In the genomic region with DNA sequence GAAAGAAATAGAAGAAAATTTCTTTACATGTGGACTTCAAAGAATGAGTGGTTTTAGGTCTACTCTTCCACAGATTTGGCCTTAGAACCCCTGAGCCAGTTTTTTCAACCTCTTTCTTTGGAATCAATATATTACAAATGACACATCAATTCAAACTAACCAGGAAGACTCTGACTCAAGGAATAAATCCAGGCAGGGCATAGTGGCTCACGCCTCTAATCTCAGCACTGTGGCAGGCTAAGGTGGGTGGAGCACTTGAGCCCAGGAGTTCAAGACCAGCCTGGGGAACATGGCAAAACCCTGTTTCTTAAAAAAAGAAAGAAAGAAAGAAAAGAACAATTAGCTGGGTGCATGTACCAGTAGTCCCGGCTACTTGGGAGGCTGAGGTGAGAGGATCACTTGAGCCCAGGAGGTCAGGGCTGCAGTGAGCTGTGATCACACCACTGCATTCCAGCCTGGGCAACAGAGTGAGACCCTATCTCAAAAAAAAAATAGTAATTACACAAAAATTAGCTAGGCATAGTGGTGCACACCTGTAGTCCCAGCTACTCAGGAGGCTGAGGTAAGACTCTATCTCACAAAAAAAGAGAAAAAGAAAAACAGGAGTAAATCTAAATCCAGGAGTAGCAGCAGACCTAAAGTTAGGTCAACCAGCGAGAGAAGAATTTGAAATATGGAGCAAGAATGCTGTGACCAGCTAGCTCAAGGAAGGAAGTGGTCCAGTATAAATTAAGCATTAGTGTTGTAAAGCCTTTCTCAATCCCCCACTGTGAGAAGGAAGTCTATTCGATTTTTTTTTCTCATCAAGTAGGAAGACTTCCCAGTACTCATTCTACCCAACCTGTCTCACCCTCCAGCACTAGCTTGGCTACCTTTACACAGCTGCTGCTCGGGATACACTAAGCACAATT, we compare ENCODE assay signal across 9 cellular contexts. TPM values are rescaled to one million over a fixed set of nuclear protein-coding genes. Genes with fewer than 3 reads are reported as not detected.
A peak's percentile ranks its signal among the peaks of the same experiment; 100 is the strongest.
DNase-seq lines count a peak whose midpoint lies in the region; ATAC-seq, FAIRE-seq and TF ChIP-seq lines count a peak whose summit lies in the region.
"Had no signal": no experiment of that assay in that cellular context is flagged by ENCODE, and none has a peak within 500 bp of the region (broad histone marks: within the 10 kb centered on the region; RNA-seq: fewer than 3 reads in every experiment).

No MANE protein-coding gene starts in this region.

- intact Hi-C loops in breast epithelium (cut with DNase I; ENCODE audit: low total_unique reads), result no loop called here

- ATAC-seq in A549, result no peak

- TF ChIP-seq CTCF in A549 (IDR thresholded peaks at IDR 0.05), result no peak
- no peak for TF ChIP-seq CTCF in breast epithelium (IDR thresholded peaks at IDR 0.05)

- no peak overlapping the region for H3K27ac ChIP-seq in A549
- H3K27ac ChIP-seq in HUES64 (ENCODE audit: low read depth, low read length), result no peak overlapping the region
- peak overlapping the region; percentile 3 to 68 for H3K27ac ChIP-seq in breast epithelium

- TF ChIP-seq POLR2A in A549 (IDR thresholded peaks at IDR 0.05; ENCODE audit: low read length), result no peak
- TF ChIP-seq POLR2A in breast epithelium (IDR thresholded peaks at IDR 0.05), result no peak

- 78% methylated on average over 5 of the region's 5 CpGs for WGBS in A549 (ENCODE audit: missing lambda C conversion rate)
- WGBS in HUES64, result 84% methylated on average over 5 of the region's 5 CpGs

- H3K4me3 ChIP-seq in A549 (no peak overlapping the region), HUES64 (ENCODE audit: low read length) (peak overlapping the region; percentile 82), breast epithelium (peak overlapping the region; percentile 54 to 85 (median 66)), mononuclear cell (ENCODE audit: low read length) (peak overlapping the region; percentile 42)

- H3K27me3 ChIP-seq in HUES64 (ENCODE audit: insufficient read depth, low read length), result peaks cover 8% of the 10 kb centered on the region; the same call in 1 of the 2 replicates
- no peaks in the 10 kb centered on the region for H3K27me3 ChIP-seq in breast epithelium
- peaks cover 30% of the 10 kb centered on the region for H3K27me3 ChIP-seq in mononuclear cell (ENCODE audit: insufficient read depth, low read length)

- no peak overlapping the region for H3K9ac ChIP-seq in HUES64 (ENCODE audit: low read depth, low read length)

- FAIRE-seq in A549 (lab: Jason Lieb, UNC), result no peak

- TF ChIP-seq EP300 in A549 (IDR thresholded peaks at IDR 0.05), result no peak

- H3K36me3 ChIP-seq in HUES64 (ENCODE audit: insufficient read depth, low read length) (peaks cover 3% of the 10 kb centered on the region; the same call in 1 of the 2 replicates), breast epithelium (no peaks in the 10 kb centered on the region)

- POLR2A ChIA-PET in A549 (lab: Yijun Ruan, JAX), result no interaction called here

- CTCF ChIA-PET in A549 (lab: Yijun Ruan, JAX), result interaction anchor here (7.4 to 14.1 kb wide), 2 partner anchors 119 to 132 kb away, joined by 69 to 107 read pairs; no protein-coding TSS in a partner anchor

- no peak for TF ChIP-seq RAD21 in A549 (conservative IDR thresholded peaks at IDR 0.05 in 1 of 2, IDR thresholded peaks at IDR 0.05 in 1 of 2)

- H3K9me3 ChIP-seq in A549 (no peaks in the 10 kb centered on the region), HUES64 (ENCODE audit: insufficient read depth, low read depth, low read length) (no peaks in the 10 kb centered on the region), breast epithelium (no peaks in the 10 kb centered on the region), mononuclear cell (ENCODE audit: low read depth, low read length) (no peaks in the 10 kb centered on the region)

- H3K4me1 ChIP-seq in A549, result peaks cover 39% of the 10 kb centered on the region
- H3K4me1 ChIP-seq in HUES64 (ENCODE audit: insufficient read depth, low read length), result peaks cover 32% of the 10 kb centered on the region
- H3K4me1 ChIP-seq in breast epithelium, result peaks cover 0 to 9% of the 10 kb centered on the region in 2 donors
- peaks cover 66% of the 10 kb centered on the region for H3K4me1 ChIP-seq in mononuclear cell (ENCODE audit: insufficient read depth, low read length)

- peak overlapping the region; percentile 92; the same call in 1 of the 3 replicates for H3K4me2 ChIP-seq in A549

- DNase-seq in A549 (ENCODE audit: low read depth in 1 of 2, low spot score in 1 of 2) (peak in 1 of 2 experiments; percentile 4), breast epithelium (ENCODE audit: low spot score in 2 of 2) (no peak), DMS 273 (lab: John Stamatoyannopoulos, UW; ENCODE audit: unreplicated experiment) (no peak), putamen (ENCODE audit: low spot score) (no peak), NCI-H2081 (lab: John Stamatoyannopoulos, UW) (no peak)
- no peak for DNase-seq in activated T-cell treated with anti-CD3 and anti-CD28 coated beads, Interleukin-2, amount 50 U/mL, for 1 hour
- DNase-seq: NCI-H187 had no signal

TF ChIP-seq in A549, 52 proteins besides CTCF, POLR2A, EP300 and RAD21:
- TF ChIP-seq BHLHE40 (IDR thresholded peaks at IDR 0.05; ENCODE audit: low read depth, low read length) (no peak), ESRRA (IDR thresholded peaks at IDR 0.05; ENCODE audit: borderline replicate concordance, low read length) (no peak), HDAC2 (IDR thresholded peaks at IDR 0.05) (no peak), RFX5 (IDR thresholded peaks at IDR 0.05) (no peak), NR3C1 (IDR thresholded peaks at IDR 0.05) (no peak), CHD4 (IDR thresholded peaks at IDR 0.05; ENCODE audit: borderline replicate concordance) (no peak), HES2 (IDR thresholded peaks at IDR 0.05) (no peak), TFCP2L1 (CRISPR knock-in tag; IDR thresholded peaks at IDR 0.05) (no peak), ZSCAN20 (CRISPR knock-in tag; IDR thresholded peaks at IDR 0.05) (no peak), JUN (IDR thresholded peaks at IDR 0.05) (no peak), EHMT2 (IDR thresholded peaks at IDR 0.05; ENCODE audit: low read depth) (no peak), ELK1 (IDR thresholded peaks at IDR 0.05; ENCODE audit: low read depth, low read length) (no peak), ZC3H11A (IDR thresholded peaks at IDR 0.05) (no peak), MAX (IDR thresholded peaks at IDR 0.05) (no peak), HOXB5 (CRISPR knock-in tag; IDR thresholded peaks at IDR 0.05) (no peak), POLR2AphosphoS2 (conservative IDR thresholded peaks at IDR 0.05; ENCODE audit: low read length) (no peak), CHD2 (IDR thresholded peaks at IDR 0.05; ENCODE audit: low read length, partially characterized antibody) (no peak), SREBF2 (IDR thresholded peaks at IDR 0.05) (no peak), GATA3 (IDR thresholded peaks at IDR 0.05; ENCODE audit: borderline replicate concordance) (no peak)
TF ChIP-seq in A549: peak in this region for 0.

RNA-seq across cellular contexts. Expression of gene SORT1, which starts 1.9 kb away (rescaled TPM):
- 13.8 and 14.7 TPM in 2 replicates for polyA plus RNA-seq in A549 (2011; rRNA removed)
- polyA plus RNA-seq in A549 (2012; cell fraction: cytosol; rRNA removed), result 1.5 and 2.0 TPM in 2 replicates
- 2.3 and 3.7 TPM in 2 replicates for polyA plus RNA-seq in A549 (2012; cell fraction: nucleus; rRNA removed)
- polyA plus RNA-seq in A549 (2017; fragmentation: RNase III; extraction: RNeasy Plus Mini Kit Qiagen cat#74134 plus additional on column Dnase treatment), result 5.0 to 6.7 TPM (median 6.0 TPM) in 3 replicates
- 50.6 and 53.3 TPM in 2 replicates for polyA minus RNA-seq in A549 (2011; rRNA and poly(A)+ RNA removed)
- polyA plus RNA-seq in HUES64 (2013, experiment 1 of 2), result 19.2 TPM
- 21.6 TPM for polyA plus RNA-seq in HUES64 (2013, experiment 2 of 2)
- 100 to 1,000 TPM in 1 of 3 donors, 10 to 100 TPM in 2; 51.1 to 135 (median 69.8) TPM for total RNA-seq in breast epithelium
- total RNA-seq in mononuclear cell, result 9.3 TPM

RNA-seq across cellular contexts. Expression of gene PSMA5, which starts 30.4 kb away (rescaled TPM):
- polyA plus RNA-seq in A549 (2011; rRNA removed), result 140 and 147 TPM in 2 replicates
- 103 and 116 TPM in 2 replicates for polyA plus RNA-seq in A549 (2012; cell fraction: cytosol; rRNA removed)
- 43.3 and 48.8 TPM in 2 replicates for polyA plus RNA-seq in A549 (2012; cell fraction: nucleus; rRNA removed)
- 92.7 to 99.6 TPM (median 93.7 TPM) in 3 replicates for polyA plus RNA-seq in A549 (2017; fragmentation: RNase III; extraction: RNeasy Plus Mini Kit Qiagen cat#74134 plus additional on column Dnase treatment)
- polyA minus RNA-seq in A549 (2011; rRNA and poly(A)+ RNA removed), result 39.2 and 44.6 TPM in 2 replicates
- 91.5 TPM for polyA plus RNA-seq in HUES64 (2013, experiment 1 of 2)
- polyA plus RNA-seq in HUES64 (2013, experiment 2 of 2), result 85.1 TPM
- total RNA-seq in breast epithelium, result 10 to 100 TPM; 23.7 to 36.7 (median 28.8) TPM
- 30.7 TPM for total RNA-seq in mononuclear cell

Comparison
In these comparisons a context has a peak if more than half of its experiments do, and no peak if none do; other contexts are left out.
1. H3K27ac ChIP-seq: peak in breast epithelium (2 of 2); none in A549 (0 of 2) and HUES64 (single experiment).